ENCODE assay signal across 14 cellular contexts in the genomic region with DNA sequence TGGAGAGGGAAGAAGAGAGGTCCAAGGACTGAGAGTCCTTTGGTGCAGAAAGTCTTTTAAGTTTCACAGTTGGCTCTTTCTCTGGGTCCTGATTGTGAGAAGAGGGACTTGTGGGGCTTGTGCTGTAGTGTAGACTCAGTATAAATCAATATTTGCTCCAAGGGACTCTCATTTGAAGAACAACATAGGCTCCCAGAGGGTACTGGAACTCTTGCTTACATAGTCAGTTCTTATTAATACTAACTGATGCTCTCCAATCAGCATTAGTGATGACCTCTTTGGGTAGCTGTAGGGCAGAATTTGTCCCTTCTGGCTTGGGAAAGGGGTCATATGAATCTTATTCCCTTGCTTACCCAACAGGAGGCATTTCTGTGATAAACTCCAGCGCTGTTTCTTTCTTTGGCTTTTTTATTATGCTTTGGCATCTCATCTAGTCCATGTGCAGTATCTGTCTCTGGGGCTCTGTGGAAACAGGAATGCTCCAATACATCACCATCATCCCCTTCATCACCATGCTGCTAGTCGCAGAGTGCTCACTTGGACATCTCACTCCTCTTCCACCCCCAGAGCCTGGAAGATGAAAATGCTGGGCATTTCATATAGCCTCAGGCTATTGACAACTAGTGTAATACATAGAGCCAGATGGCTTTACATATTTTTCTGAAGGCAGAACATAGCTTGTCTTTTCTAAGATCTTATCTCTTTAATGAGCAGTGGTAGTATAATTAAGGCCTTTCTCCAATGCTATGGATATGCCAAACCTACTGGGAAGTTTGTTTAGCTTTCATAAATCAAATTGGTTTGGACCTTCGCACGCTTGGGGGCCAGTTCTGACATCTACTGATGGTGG.
DNase-seq lines count a peak whose midpoint lies in the region; ATAC-seq and TF ChIP-seq lines count a peak whose summit lies in the region.
"Had no signal": no experiment of that assay in that cellular context is flagged by ENCODE, and none has a peak within 500 bp of the region (broad histone marks: within the 10 kb centered on the region; RNA-seq: fewer than 3 reads in every experiment).

No MANE protein-coding gene starts in this region.

- H3K4me3 ChIP-seq in esophagus muscularis mucosa, result no peak overlapping the region
- H3K4me3 ChIP-seq: K562 had no signal

- no peaks in the 10 kb centered on the region for H3K27me3 ChIP-seq in esophagus muscularis mucosa

- POLR2A ChIA-PET in activated CD4-positive, alpha-beta T cell treated with anti-CD3 and anti-CD28 coated beads for 36 hours (lab: Charles Lee), result no interaction called here

- no peak overlapping the region for H3K4me3 Mint-ChIP-seq in activated CD8-positive, alpha-beta memory T cell treated with anti-CD3 and anti-CD28 coated beads, Interleukin-2, amount 10 ng/mL, durations not matched to agents 7 days and 5 days
- H3K4me3 Mint-ChIP-seq in type B pancreatic cell, result peak overlapping the region; percentile 3
- no peak overlapping the region for H3K4me3 Mint-ChIP-seq in activated CD4-positive, alpha-beta T cell treated with anti-CD3 and anti-CD28 coated beads for 36 hours
- H3K4me3 Mint-ChIP-seq: CD8-positive, alpha-beta T cell had no signal

- no peaks in the 10 kb centered on the region for H3K9me3 Mint-ChIP-seq in activated CD8-positive, alpha-beta memory T cell treated with anti-CD3 and anti-CD28 coated beads, Interleukin-2, amount 10 ng/mL, durations not matched to agents 7 days and 5 days (ENCODE audit: low read depth)
- H3K9me3 Mint-ChIP-seq in type B pancreatic cell, result peaks cover 9% of the 10 kb centered on the region
- no peaks in the 10 kb centered on the region for H3K9me3 Mint-ChIP-seq in activated CD4-positive, alpha-beta T cell treated with anti-CD3 and anti-CD28 coated beads for 36 hours (ENCODE audit: low read depth)
- H3K9me3 Mint-ChIP-seq: CD8-positive, alpha-beta T cell had no signal

- 79% methylated on average over 4 of the region's 4 CpGs for WGBS in esophagus muscularis mucosa

- H3K4me1 ChIP-seq in esophagus muscularis mucosa, result no peaks in the 10 kb centered on the region

- no peaks in the 10 kb centered on the region for H3K4me1 Mint-ChIP-seq in activated CD8-positive, alpha-beta memory T cell treated with anti-CD3 and anti-CD28 coated beads, Interleukin-2, amount 10 ng/mL, durations not matched to agents 7 days and 5 days
- peaks cover 30% of the 10 kb centered on the region for H3K4me1 Mint-ChIP-seq in type B pancreatic cell (ENCODE audit: unreplicated experiment)
- no peaks in the 10 kb centered on the region for H3K4me1 Mint-ChIP-seq in activated CD4-positive, alpha-beta T cell treated with anti-CD3 and anti-CD28 coated beads for 36 hours

- CTCF ChIA-PET in activated CD8-positive, alpha-beta memory T cell treated with anti-CD3 and anti-CD28 coated beads, Interleukin-2, amount 10 ng/mL, durations not matched to agents 7 days and 5 days (lab: Charles Lee), result no interaction called here
- CTCF ChIA-PET in activated CD4-positive, alpha-beta T cell treated with anti-CD3 and anti-CD28 coated beads for 36 hours (lab: Charles Lee), result interaction anchor here (1.0 to 1.1 kb wide), 2 partner anchors 14 to 33 kb away, joined by 3 read pairs; no protein-coding TSS in a partner anchor

- no peak for TF ChIP-seq EP300 in esophagus muscularis mucosa (IDR thresholded peaks at IDR 0.05)

- intact Hi-C loops in esophagus muscularis mucosa (cut with DNase I), result no loop called here
- intact Hi-C loops in activated CD4-positive, alpha-beta T cell treated with anti-CD3 and anti-CD28 coated beads for 36 hours (cut with DNase I, micrococcal nuclease), result no loop called here

- no peak overlapping the region for H3K27ac Mint-ChIP-seq in activated CD8-positive, alpha-beta memory T cell treated with anti-CD3 and anti-CD28 coated beads, Interleukin-2, amount 10 ng/mL, durations not matched to agents 7 days and 5 days
- no peak overlapping the region for H3K27ac Mint-ChIP-seq in type B pancreatic cell
- H3K27ac Mint-ChIP-seq in activated CD4-positive, alpha-beta T cell treated with anti-CD3 and anti-CD28 coated beads for 36 hours, result no peak overlapping the region
- H3K27ac Mint-ChIP-seq: CD8-positive, alpha-beta T cell had no signal

- peaks cover 14% of the 10 kb centered on the region for H3K27me3 Mint-ChIP-seq in activated CD8-positive, alpha-beta memory T cell treated with anti-CD3 and anti-CD28 coated beads, Interleukin-2, amount 10 ng/mL, durations not matched to agents 7 days and 5 days
- H3K27me3 Mint-ChIP-seq in type B pancreatic cell, result peaks cover 56% of the 10 kb centered on the region
- H3K27me3 Mint-ChIP-seq in activated CD4-positive, alpha-beta T cell treated with anti-CD3 and anti-CD28 coated beads for 36 hours, result peaks cover 14% of the 10 kb centered on the region

- no peak for ATAC-seq in activated CD8-positive, alpha-beta memory T cell treated with anti-CD3 and anti-CD28 coated beads, Interleukin-2, amount 10 ng/mL, durations not matched to agents 7 days and 5 days
- ATAC-seq in activated CD4-positive, alpha-beta T cell treated with anti-CD3 and anti-CD28 coated beads for 36 hours, result no peak
- ATAC-seq: CD8-positive, alpha-beta T cell; K562 had no signal

- no peaks in the 10 kb centered on the region for H3K36me3 ChIP-seq in esophagus muscularis mucosa

- H3K27ac ChIP-seq in esophagus muscularis mucosa (replicated peaks in 1 of 4), result no peak overlapping the region

- TF ChIP-seq CTCF in esophagus muscularis mucosa (IDR thresholded peaks at IDR 0.05) (no peak), type B pancreatic cell (conservative IDR thresholded peaks at IDR 0.05) (no peak)

- TF ChIP-seq POLR2A in esophagus muscularis mucosa (IDR thresholded peaks at IDR 0.05; ENCODE audit: low read depth), result no peak

- H3K9me3 ChIP-seq in esophagus muscularis mucosa, result no peaks in the 10 kb centered on the region

- peak; percentile 8 for DNase-seq in activated CD8-positive, alpha-beta memory T cell treated with anti-CD3 and anti-CD28 coated beads, Interleukin-2, amount 10 ng/mL, durations not matched to agents 7 days and 5 days
- DNase-seq in activated CD8-positive, alpha-beta memory T cell treated with anti-CD3 and anti-CD28 coated beads for 24 hours, result no peak
- DNase-seq in NCI-H146 (lab: John Stamatoyannopoulos, UW) (peak; percentile 93), esophagus muscularis mucosa (ENCODE audit: extremely low spot score) (peak; percentile 45), type B pancreatic cell (ENCODE audit: extremely low spot score, unreplicated experiment) (no peak), SKM-1 treated with dmso at 0.1 percent for 144 hours (lab: John Stamatoyannopoulos, UW; ENCODE audit: unreplicated experiment) (no peak)
- no peak for DNase-seq in activated CD4-positive, alpha-beta T cell treated with anti-CD3 and anti-CD28 coated beads for 36 hours
- DNase-seq: CD8-positive, alpha-beta T cell; NCI-H1048; NCI-H2029 treated with DMSO at 0.1 percent for 48 hours; NCI-H2227 treated with DMSO at 0.1 percent for 48 hours; NCI-H82; SHP77 treated with DMSO at 0.1 percent for 48 hours had no signal

- H3K36me3 Mint-ChIP-seq in activated CD8-positive, alpha-beta memory T cell treated with anti-CD3 and anti-CD28 coated beads, Interleukin-2, amount 10 ng/mL, durations not matched to agents 7 days and 5 days, result no peaks in the 10 kb centered on the region
- H3K36me3 Mint-ChIP-seq in type B pancreatic cell, result no peaks in the 10 kb centered on the region
- H3K36me3 Mint-ChIP-seq in activated CD4-positive, alpha-beta T cell treated with anti-CD3 and anti-CD28 coated beads for 36 hours (ENCODE audit: low read depth), result no peaks in the 10 kb centered on the region
- H3K36me3 Mint-ChIP-seq: CD8-positive, alpha-beta T cell had no signal

Comparison
In these comparisons a context has a peak if more than half of its experiments do, and no peak if none do; other contexts are left out.
1. DNase-seq: peak in activated CD8-positive, alpha-beta memory T cell treated with anti-CD3 and anti-CD28 coated beads, Interleukin-2, amount 10 ng/mL, durations not matched to agents 7 days and 5 days (single experiment), NCI-H146 (single experiment) and esophagus muscularis mucosa (single experiment); none in activated CD8-positive, alpha-beta memory T cell treated with anti-CD3 and anti-CD28 coated beads for 24 hours (single experiment), type B pancreatic cell (single experiment), activated CD4-positive, alpha-beta T cell treated with anti-CD3 and anti-CD28 coated beads for 36 hours (single experiment) and SKM-1 treated with dmso at 0.1 percent for 144 hours (single experiment).